13 cellular contexts compared by ENCODE assay signal in the genomic region with DNA sequence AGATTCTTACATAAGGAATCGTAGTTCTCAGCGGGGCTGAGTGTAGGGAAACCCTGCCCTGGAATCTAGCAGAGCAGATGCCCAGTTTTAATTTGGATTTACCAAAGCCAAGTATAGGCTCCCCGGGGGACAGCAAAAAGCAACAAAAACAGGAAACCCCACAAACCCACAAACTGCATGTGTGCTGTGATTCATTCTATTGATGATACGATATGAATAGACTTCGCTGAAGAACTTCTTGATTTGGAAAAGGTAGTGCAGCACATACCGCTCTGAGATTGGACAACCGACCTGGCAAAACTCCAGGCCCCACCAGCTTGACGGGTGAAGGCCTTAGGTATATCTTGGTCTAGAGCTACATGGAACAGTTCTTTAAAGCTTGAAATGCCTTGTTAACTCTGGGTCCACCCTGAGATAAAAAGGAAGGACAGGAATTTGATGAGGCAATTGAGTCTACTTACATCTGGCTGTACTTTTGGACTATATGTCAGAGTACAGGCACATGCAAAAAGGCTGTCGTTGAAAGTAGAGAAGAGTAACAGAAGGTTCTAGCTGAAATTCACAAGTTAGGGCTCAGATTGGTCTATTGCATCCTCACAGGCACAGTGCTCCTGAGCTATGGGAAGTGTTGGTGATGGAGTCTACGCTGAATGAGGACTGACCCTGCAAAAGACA. TPM values are rescaled to one million over a fixed set of nuclear protein-coding genes. Genes with fewer than 3 reads are reported as not detected.
DNase-seq lines count a peak whose midpoint lies in the region; TF ChIP-seq lines count a peak whose summit lies in the region.
"Had no signal": no experiment of that assay in that cellular context is flagged by ENCODE, and none has a peak within 500 bp of the region (broad histone marks: within the 10 kb centered on the region; RNA-seq: fewer than 3 reads in every experiment).

No MANE protein-coding gene starts in this region.

- in situ Hi-C loops in mammary epithelial cell (cut with MboI; ENCODE audit: low sequenced_read_pairs in 2 of 2) = loop anchor here in 1 of 2 donors (5.0 kb wide), 1 partner anchor 55 kb away; no protein-coding TSS in a partner anchor

- no peak overlapping the region for H3K4me2 ChIP-seq in mammary epithelial cell (ENCODE audit: insufficient read depth, low read depth, low read length)

- no peaks in the 10 kb centered on the region for H4K20me1 ChIP-seq in mammary epithelial cell (ENCODE audit: insufficient read depth, low read length)

- H3K27me3 Mint-ChIP-seq in MCF 10A (ENCODE audit: insufficient read depth, unreplicated experiment) = peaks cover 19% of the 10 kb centered on the region

- H3K9ac ChIP-seq in mammary epithelial cell (ENCODE audit: insufficient read depth, low read length) = no peak overlapping the region

- WGBS in mammary epithelial cell (ENCODE audit: low coverage, missing lambda C conversion rate) = 84% methylated on average over 10 of the region's 10 CpGs

- no peaks in the 10 kb centered on the region for H3K36me3 ChIP-seq in mammary epithelial cell (ENCODE audit: insufficient read depth, low read length)
- no peaks in the 10 kb centered on the region for H3K36me3 ChIP-seq in Peyer's patch
- H3K36me3 ChIP-seq: thoracic aorta had no signal

- no peak for TF ChIP-seq POLR2A in Peyer's patch (IDR thresholded peaks at IDR 0.05)

- no peaks in the 10 kb centered on the region for H3K36me3 Mint-ChIP-seq in MCF 10A (ENCODE audit: insufficient read depth, unreplicated experiment)

- H3K27ac ChIP-seq in mammary epithelial cell (ENCODE audit: insufficient read depth, low read depth, low read length) (no peak overlapping the region), Peyer's patch (no peak overlapping the region)
- H3K27ac ChIP-seq: thoracic aorta had no signal

- no peak overlapping the region for H2AFZ ChIP-seq in mammary epithelial cell (ENCODE audit: low read depth, low read length)

- no peak overlapping the region for H3K27ac Mint-ChIP-seq in MCF 10A (ENCODE audit: low read depth, unreplicated experiment)
- H3K27ac Mint-ChIP-seq: activated naive CD8-positive, alpha-beta T cell treated with anti-CD3 and anti-CD28 coated beads, Interleukin-2, amount 50 U/mL, for 24 hours had no signal

- POLR2A ChIA-PET in MCF 10A (lab: Yijun Ruan, JAX) = interaction anchor here (1.0 to 1.9 kb wide), 3 partner anchors 9 to 53 kb away, joined by 3 to 5 read pairs (median 4); no protein-coding TSS in a partner anchor

- dilution Hi-C loops in mammary epithelial cell (cut with HindIII; ENCODE audit: low sequenced_read_pairs) = loop anchor here (5.0 kb wide), 1 partner anchor 65 kb away; no protein-coding TSS in a partner anchor

- no peaks in the 10 kb centered on the region for H3K79me2 ChIP-seq in mammary epithelial cell (ENCODE audit: insufficient read depth, low read length)

- H3K4me1 ChIP-seq in mammary epithelial cell (ENCODE audit: insufficient read depth, low read length) (peaks cover 20% of the 10 kb centered on the region), Peyer's patch (no peaks in the 10 kb centered on the region)

- no peaks in the 10 kb centered on the region for H3K9me3 Mint-ChIP-seq in MCF 10A (ENCODE audit: unreplicated experiment)
- H3K9me3 Mint-ChIP-seq: activated naive CD8-positive, alpha-beta T cell treated with anti-CD3 and anti-CD28 coated beads, Interleukin-2, amount 50 U/mL, for 24 hours had no signal

- H3K4me1 Mint-ChIP-seq in MCF 10A (ENCODE audit: insufficient read depth, unreplicated experiment) = peaks cover 11% of the 10 kb centered on the region

- TF ChIP-seq CTCF in mammary epithelial cell (conservative IDR thresholded peaks at IDR 0.05 in 1 of 2, IDR thresholded peaks at IDR 0.05 in 1 of 2; ENCODE audit: extremely low read depth in 1 of 2, insufficient read depth in 1 of 2, low read depth in 1 of 2, low read length in 2 of 2) = no peak
- no peak for TF ChIP-seq CTCF in MCF 10A (IDR thresholded peaks at IDR 0.05; ENCODE audit: unreplicated experiment)
- TF ChIP-seq CTCF in Peyer's patch (IDR thresholded peaks at IDR 0.05) = no peak

- intact Hi-C loops in mammary epithelial cell (cut with micrococcal nuclease) = loop anchor here (5.0 kb wide), 1 partner anchor 380 kb away; the partner anchor contains the start of gene STMP1
- intact Hi-C loops in MCF 10A (cut with micrococcal nuclease) = no loop called here

- H3K4me3 Mint-ChIP-seq in MCF 10A (ENCODE audit: unreplicated experiment) = no peak overlapping the region
- H3K4me3 Mint-ChIP-seq: activated naive CD8-positive, alpha-beta T cell treated with anti-CD3 and anti-CD28 coated beads, Interleukin-2, amount 50 U/mL, for 24 hours had no signal

- H3K27me3 ChIP-seq in mammary epithelial cell (ENCODE audit: insufficient read depth, low read length) (no peaks in the 10 kb centered on the region), Peyer's patch (no peaks in the 10 kb centered on the region)

- CTCF ChIA-PET in mammary epithelial cell (lab: Charles Lee; ENCODE audit: low non-redundant PET) (interaction anchor here (0.8 kb wide), 1 partner anchor 53 kb away, joined by 3 read pairs; no protein-coding TSS in a partner anchor), MCF 10A (lab: Yijun Ruan, JAX) (interaction anchor here (0.7 to 12.3 kb wide), 14 partner anchors 8 to 362 kb away, joined by 3 to 263 read pairs (median 5); partner anchors contain the start of gene NUP205)

- H3K9me3 ChIP-seq in mammary epithelial cell (replicated peaks; ENCODE audit: insufficient read depth, low read length) (no peaks in the 10 kb centered on the region), Peyer's patch (no peaks in the 10 kb centered on the region)
- H3K9me3 ChIP-seq: thoracic aorta had no signal

- DNase-seq in mammary epithelial cell = peak; percentile 49
- no peak for DNase-seq in MCF 10A (ENCODE audit: unreplicated experiment)
- peak; percentile 20 for DNase-seq in amniotic epithelial cell (ENCODE audit: low read depth)
- peak; percentile 4 for DNase-seq in glomerular endothelial cell (ENCODE audit: extremely low read depth, low read depth, low spot score)
- no peak for DNase-seq in NCI-H526 treated with DMSO at 0.1 percent for 48 hours (lab: John Stamatoyannopoulos, UW)
- no peak for DNase-seq in NCI-H2107 treated with DMSO at 0.1 percent for 48 hours (lab: John Stamatoyannopoulos, UW; ENCODE audit: unreplicated experiment)
- DNase-seq in Peyer's patch = no peak
- DNase-seq in AG08396 (ENCODE audit: low spot score) = no peak
- DNase-seq: activated naive CD8-positive, alpha-beta T cell treated with anti-CD3 and anti-CD28 coated beads, Interleukin-2, amount 50 U/mL, for 24 hours; NCI-H2081 treated with DMSO at 0.1 percent for 48 hours had no signal

- H3K4me3 ChIP-seq in mammary epithelial cell (replicated peaks in 1 of 3; ENCODE audit: insufficient read depth in 1 of 3, low read depth in 2 of 3, low read length in 3 of 3) (no peak overlapping the region), Peyer's patch (no peak overlapping the region)
- H3K4me3 ChIP-seq: thoracic aorta had no signal

- BruUV-seq in mammary epithelial cell (replicated peaks; lab: Mats Ljungman, UMichigan) (no TSS peak), MCF 10A (replicated peaks; lab: Mats Ljungman, UMichigan) (no TSS peak)

RNA-seq across cellular contexts. Expression of gene STRA8, which starts 49.1 kb away (rescaled TPM):
- total RNA-seq in mammary epithelial cell (not detected), MCF 10A (2022) (not detected in 2 replicates), glomerular endothelial cell (not detected in 2 replicates), Peyer's patch (not detected)
- not detected for polyA plus RNA-seq in mammary epithelial cell
- not detected for polyA minus RNA-seq in mammary epithelial cell
- total RNA-seq: fibroblast of villous mesenchyme, mesenteric fat pad, thoracic aorta had no signal

Comparison
In these comparisons a context has a peak if more than half of its experiments do, and no peak if none do; other contexts are left out.
1. DNase-seq: peak in mammary epithelial cell (single experiment), amniotic epithelial cell (single experiment) and glomerular endothelial cell (single experiment); none in MCF 10A (single experiment), NCI-H526 treated with DMSO at 0.1 percent for 48 hours (single experiment), NCI-H2107 treated with DMSO at 0.1 percent for 48 hours (single experiment), Peyer's patch (0 of 3) and AG08396 (single experiment).